ENCODE assay signal across 12 cellular contexts in the genomic region with DNA sequence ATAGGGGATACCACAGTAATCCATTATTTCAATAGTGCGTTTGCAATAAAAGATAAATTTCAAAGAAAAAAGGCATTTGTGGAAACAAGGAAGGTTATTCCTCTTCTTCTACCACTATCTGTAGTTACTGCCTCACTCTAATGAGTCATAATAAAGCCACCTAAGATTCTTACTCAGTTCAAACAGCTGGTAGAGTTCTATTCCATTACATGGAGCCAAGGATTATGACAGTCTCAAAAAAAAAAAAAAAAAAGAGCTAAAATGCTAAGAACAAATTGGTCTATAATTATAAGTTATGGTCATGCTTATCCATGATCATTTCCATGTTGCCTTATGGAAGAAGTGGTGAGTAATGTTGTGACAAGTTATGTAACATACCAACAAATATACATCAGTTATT.
"Had no signal": no experiment of that assay in that cellular context is flagged by ENCODE, and none has a peak within 500 bp of the region (broad histone marks: within the 10 kb centered on the region; RNA-seq: fewer than 3 reads in every experiment).

No MANE protein-coding gene starts in this region.

- FAIRE-seq: TTC549 had no signal

- H3K4me3 ChIP-seq: esophagus squamous epithelium, lung, skin epidermis had no signal

- DNase-seq: activated CD4-positive, alpha-beta T cell treated with anti-CD3 and anti-CD28 coated beads, Interleukin-2, amount 50 U/mL, for 1 hour; activated CD4-positive, CD25-positive, alpha-beta regulatory T cell; activated naive CD4-positive, alpha-beta T cell treated with anti-CD3 and anti-CD28 coated beads, Interleukin-2, amount 10 ng/mL, durations not matched to agents 7 days and 5 days; cerebellar nuclear complex; dermis blood vessel endothelial cell; esophagus squamous epithelium; hypothalamus; naive thymus-derived CD4-positive, alpha-beta T cell; T-helper 17 cell had no signal
